ENCODE assay signal across 1 cellular context in genomic region chr1:6365047-6365446, GRCh38.
TF ChIP-seq lines count a peak whose summit lies in the region.

No MANE protein-coding gene starts in this region.

TF ChIP-seq in GM12878, 131 proteins besides CTCF, POLR2A, EP300 and RAD21:
- TF ChIP-seq IKZF1 (conservative IDR thresholded peaks at IDR 0.05) (no peak), SREBF1 (IDR thresholded peaks at IDR 0.05; ENCODE audit: low read length) (no peak), SIN3A (IDR thresholded peaks at IDR 0.05; ENCODE audit: low read depth, low read length) (no peak), CBFB (IDR thresholded peaks at IDR 0.05; ENCODE audit: low read depth) (no peak), ZBTB4 (CRISPR knock-in tag; IDR thresholded peaks at IDR 0.05) (no peak), ZNF384 (IDR thresholded peaks at IDR 0.05; ENCODE audit: borderline replicate concordance, low read depth, low read length) (no peak), SMAD5 (IDR thresholded peaks at IDR 0.05; ENCODE audit: low read depth) (no peak), STAT3 (IDR thresholded peaks at IDR 0.05; ENCODE audit: low read depth, low read length) (no peak), YBX1 (IDR thresholded peaks at IDR 0.05) (no peak), RAD51 (IDR thresholded peaks at IDR 0.05) (no peak)
